In genomic region chr12:12266873-12267634, GRCh38 we compare ENCODE assay signal across 8 cellular contexts. TPM values are rescaled to one million over a fixed set of nuclear protein-coding genes. Genes with fewer than 3 reads are reported as not detected.
DNase-seq lines count a peak whose midpoint lies in the region; ATAC-seq, FAIRE-seq and TF ChIP-seq lines count a peak whose summit lies in the region.

LRP6 (minus strand) TSS chr12:12267044; CDS start chr12:12266735, 309 bp downstream.

- peaks cover 10% of the 10 kb centered on the region; the same call in 1 of the 2 replicates for H3K23me2 ChIP-seq in H1 (ENCODE audit: low read depth, low read length)

- H3K36me3 ChIP-seq in H1 (ENCODE audit: control insufficient read depth in 2 of 4, insufficient read depth in 4 of 4, low read length in 3 of 4): no peaks in the 10 kb centered on the region

- H3K9me3 Mint-ChIP-seq in memory B cell: no peaks in the 10 kb centered on the region

- CTCF ChIA-PET in H1 (lab: Charles Lee; ENCODE audit: partially characterized antibody): interaction anchor here (0.8 to 2.4 kb wide), 5 partner anchors 16 to 61 kb away, joined by 3 to 12 read pairs (median 3); no protein-coding TSS in a partner anchor

- no peak within 1 kb of the TSS for H3K23ac ChIP-seq in H1 (ENCODE audit: insufficient read length)

- H3K4ac ChIP-seq in H1 (replicated peaks; ENCODE audit: insufficient read length, low read depth, low read length): peak within 1 kb of the TSS; percentile 36

- H2AK5ac ChIP-seq in H1 (ENCODE audit: low read depth, low read length): no peak within 1 kb of the TSS

- TF ChIP-seq CTCF in C4-2B (conservative IDR thresholded peaks at IDR 0.05) (no peak), H1 (IDR thresholded peaks at IDR 0.05; ENCODE audit: control extremely low read depth in 1 of 3, insufficient read depth in 1 of 3, low read depth in 1 of 3, low read length in 3 of 3) (no peak)

- H3K4me1 Mint-ChIP-seq in memory B cell: peaks cover 16% of the 10 kb centered on the region

- H4K8ac ChIP-seq in H1 (ENCODE audit: extremely low read depth, insufficient read depth, low read length): peak within 1 kb of the TSS; percentile 99

- H3K4me3 ChIP-seq in H1 (ENCODE audit: extremely low read depth in 1 of 4, insufficient read depth in 2 of 4, low read depth in 3 of 4, low read length in 4 of 4): peak within 1 kb of the TSS; percentile 92 to 97 (median 96)

- peak within 1 kb of the TSS; percentile 91 for H3K4me3 Mint-ChIP-seq in memory B cell

- peak in 1 of 2 experiments; percentile 22; a peak in 1 of 4 replicates for TF ChIP-seq RAD21 in H1 (IDR thresholded peaks at IDR 0.05 in 1 of 2, conservative IDR thresholded peaks at IDR 0.05 in 1 of 2; ENCODE audit: low read depth in 2 of 2, low read length in 2 of 2)

- no peak for FAIRE-seq in H1 (lab: Jason Lieb, UNC)

- peak within 1 kb of the TSS; percentile 99; the same call in 1 of the 2 replicates for H2BK20ac ChIP-seq in H1 (ENCODE audit: low read length)

- peak; percentile 84 to 92 for TF ChIP-seq POLR2A in H1 (IDR thresholded peaks at IDR 0.05; ENCODE audit: control extremely low read depth in 1 of 2, low read depth in 2 of 2, low read length in 2 of 2)

- WGBS in H1 (ENCODE audit: extremely low coverage in 1 of 2, insufficient coverage in 1 of 2, insufficient read length in 1 of 2, insufficient replicate concordance in 2 of 2, low coverage in 1 of 2, low lambda C conversion rate in 2 of 2, missing lambda C conversion rate in 1 of 2), 2 experiments: 1% methylated on average over 82 of the region's 90 CpGs; no CpG with 5 or more reads in 1 of the 2 experiments

- peaks cover 9 to 12% of the 10 kb centered on the region in 2 experiments for H4K20me1 ChIP-seq in H1 (replicated peaks in 1 of 2; ENCODE audit: control insufficient read depth in 1 of 2, insufficient read depth in 2 of 2, low read length in 2 of 2)

- peaks cover 32 to 46% of the 10 kb centered on the region in 2 experiments for H3K79me2 ChIP-seq in H1 (ENCODE audit: control insufficient read depth in 1 of 2, insufficient read depth in 2 of 2, low read length in 2 of 2)

- H2BK5ac ChIP-seq in H1 (ENCODE audit: low read depth, low read length): peak within 1 kb of the TSS; percentile 100

- POLR2A ChIA-PET in H1 (lab: Charles Lee; ENCODE audit: partially characterized antibody): interaction anchor here (0.6 to 3.9 kb wide), 73 partner anchors 9 to 1545 kb away, joined by 3 to 31 read pairs (median 4); partner anchors contain the start of genes BORCS5, DUSP16 and MANSC1

- H2BK120ac ChIP-seq in H1 (replicated peaks; ENCODE audit: low read depth, low read length): peak within 1 kb of the TSS; percentile 97

- peak within 1 kb of the TSS; percentile 100 for H3K18ac ChIP-seq in H1 (ENCODE audit: extremely low read depth, low read length)

- H3K4me2 ChIP-seq in H1 (ENCODE audit: insufficient read depth in 1 of 2, low read depth in 2 of 2, low read length in 2 of 2): peak within 1 kb of the TSS; percentile 97

- H3K56ac ChIP-seq in H1 (replicated peaks; ENCODE audit: insufficient read length, low read depth, low read length): peak within 1 kb of the TSS; percentile 99

- H3K27me3 Mint-ChIP-seq in memory B cell: peaks cover 18% of the 10 kb centered on the region

- ATAC-seq in GM19452 (IDR thresholded peaks at IDR 0.05; ENCODE audit: unreplicated experiment) (peak; percentile 62), memory B cell (ENCODE audit: low read depth) (peak; percentile 80)

- H3K9ac ChIP-seq in H1 (replicated peaks in 1 of 4; ENCODE audit: extremely low read depth in 1 of 4, low read depth in 3 of 4, low read length in 3 of 4): peak within 1 kb of the TSS; percentile 89 to 100 (median 99)

- H4K91ac ChIP-seq in H1 (replicated peaks; ENCODE audit: insufficient read length, low read length): peak within 1 kb of the TSS; percentile 100

- no peak within 1 kb of the TSS for H3K14ac ChIP-seq in H1 (ENCODE audit: insufficient read length)

- H3K27ac ChIP-seq in C4-2B: peak within 1 kb of the TSS; percentile 90
- peak within 1 kb of the TSS; percentile 100 for H3K27ac ChIP-seq in H1 (ENCODE audit: low read depth, low read length)

- peak within 1 kb of the TSS; percentile 100 for H2AFZ ChIP-seq in H1 (ENCODE audit: low read length)

- no peaks in the 10 kb centered on the region for H3K9me3 ChIP-seq in H1 (ENCODE audit: insufficient read depth in 2 of 2, low read depth in 1 of 2, low read length in 1 of 2)

- H3K79me1 ChIP-seq in H1 (ENCODE audit: low read depth, low read length): no peaks in the 10 kb centered on the region; the same call in 1 of the 2 replicates

- H2BK15ac ChIP-seq in H1 (ENCODE audit: low read length): peak within 1 kb of the TSS; percentile 97; the same call in 1 of the 2 replicates

- H3K27ac Mint-ChIP-seq in memory B cell: peak within 1 kb of the TSS; percentile 31

- H3K36me3 Mint-ChIP-seq in memory B cell: no peaks in the 10 kb centered on the region

- peaks cover 0 to 5% (median 1%) of the 10 kb centered on the region in 4 experiments; a peak in 4 of 7 replicates for H3K4me1 ChIP-seq in H1 (replicated peaks in 1 of 4; ENCODE audit: control insufficient read depth in 3 of 4, insufficient read depth in 4 of 4, low read length in 3 of 4)

- H3K27me3 ChIP-seq in H1 (replicated peaks in 1 of 4; ENCODE audit: control insufficient read depth in 3 of 4, extremely low read depth in 1 of 4, insufficient read depth in 3 of 4, low read length in 3 of 4): no peaks in the 10 kb centered on the region

- peak within 1 kb of the TSS; percentile 96 for H4K5ac ChIP-seq in H1 (ENCODE audit: insufficient read length, low read depth, low read length)

- DNase-seq in HK-2 (ENCODE audit: unreplicated experiment): peak; percentile 93
- DNase-seq in NCI-H82 (lab: John Stamatoyannopoulos, UW): peak; percentile 93
- peak; percentile 33 to 49 (median 45) for DNase-seq in activated CD8-positive, alpha-beta memory T cell treated with anti-CD3 and anti-CD28 coated beads for 48 hours (ENCODE audit: low read depth in 2 of 3, low spot score in 2 of 3)
- DNase-seq in H1 (ENCODE audit: low read depth in 1 of 2, low spot score in 2 of 2): peak; percentile 65 to 94
- peak; percentile 35 to 56 for DNase-seq in memory B cell (ENCODE audit: low spot score in 2 of 2)
- DNase-seq in stimulated activated CD4-positive, alpha-beta T cell treated with anti-CD3 and anti-CD28 coated beads, TNF-alpha, amount 100 ng/mL, for 48 hours (ENCODE audit: low read depth in 3 of 3): peak; percentile 57 to 76 (median 70)

- peak within 1 kb of the TSS; percentile 100 for H2BK12ac ChIP-seq in H1 (ENCODE audit: low read depth, low read length)

- peak in 1 of 2 experiments; percentile 11; a peak in 1 of 3 replicates for TF ChIP-seq EP300 in H1 (IDR thresholded peaks at IDR 0.05; ENCODE audit: borderline replicate concordance in 1 of 2, low read depth in 2 of 2, low read length in 2 of 2)

TF ChIP-seq in H1, 55 proteins besides CTCF, POLR2A, EP300 and RAD21 (continues in another document):
- TF ChIP-seq KDM4A (IDR thresholded peaks at IDR 0.05; ENCODE audit: low read depth, low read length, severe bottlenecking): peak; percentile 37
- peak; percentile 83 for TF ChIP-seq POLR2AphosphoS5 (IDR thresholded peaks at IDR 0.05; ENCODE audit: low read depth, low read length)
- 0 out of 2 replicates have a peak, but pooled peaks have one; percentile 53 for TF ChIP-seq ATF2 (IDR thresholded peaks at IDR 0.05; ENCODE audit: low read length)
- no peak for TF ChIP-seq USF2 (IDR thresholded peaks at IDR 0.05; ENCODE audit: low read length)
- 0 out of 2 replicates have a peak, but pooled peaks have one; percentile 64 for TF ChIP-seq TCF12 (IDR thresholded peaks at IDR 0.05; ENCODE audit: low read depth, low read length)
- no peak for TF ChIP-seq CEBPB (IDR thresholded peaks at IDR 0.05; ENCODE audit: low read depth, low read length)
- TF ChIP-seq TAF1 (IDR thresholded peaks at IDR 0.05; ENCODE audit: low read depth, low read length): peak; percentile 100
- peak; percentile 22 for TF ChIP-seq NRF1 (IDR thresholded peaks at IDR 0.05; ENCODE audit: low read depth, low read length)
- peak; percentile 100 for TF ChIP-seq TAF7 (optimal IDR thresholded peaks at IDR 0.05; ENCODE audit: borderline replicate concordance, low read depth, low read length)
- peak; percentile 34 for TF ChIP-seq JUND (IDR thresholded peaks at IDR 0.05; ENCODE audit: low read length)
- TF ChIP-seq CHD1 (IDR thresholded peaks at IDR 0.05; ENCODE audit: low read depth, low read length): peak; percentile 70

RNA-seq across cellular contexts. Expression of gene LRP6, which starts in this region (rescaled TPM):
- 73.2 and 74.0 TPM in 2 replicates for total RNA-seq in H1 (2021; fragmentation: NEBNext Ultra II Directional; extraction: Animal tissue kit (Norgen Biotek cat#: 25700))
- 53.6 and 58.1 TPM in 2 replicates for polyA plus RNA-seq in H1 (2011; rRNA removed)
- 41.0 TPM for polyA plus RNA-seq in H1 (2011; cell fraction: cytosol; rRNA removed)
- polyA plus RNA-seq in H1 (2011; cell fraction: nucleus; rRNA removed): 90.8 TPM
- 29.7 to 43.9 TPM (median 37.3 TPM) in 4 replicates for polyA plus RNA-seq in H1 (2012, experiment 1 of 2)
- polyA plus RNA-seq in H1 (2012, experiment 2 of 2): 1.2 TPM
- 38.9 TPM for polyA plus RNA-seq in H1 (2013, experiment 1 of 2)
- 39.7 TPM for polyA plus RNA-seq in H1 (2013, experiment 2 of 2)
- 307 and 385 TPM in 2 replicates for polyA minus RNA-seq in H1 (2011; rRNA and poly(A)+ RNA removed)
- 116 TPM for polyA minus RNA-seq in H1 (2011; cell fraction: cytosol; rRNA and poly(A)+ RNA removed)
- 226 TPM for polyA minus RNA-seq in H1 (2011; cell fraction: nucleus; rRNA and poly(A)+ RNA removed)

Comparison
In these comparisons a context has a peak if more than half of its experiments do, and no peak if none do; other contexts are left out.
1. Peak in every context shown above with its lines: DNase-seq, ATAC-seq, H3K4me3 ChIP-seq and H3K27ac ChIP-seq.